2 cellular contexts compared by ENCODE assay signal in genomic region chr13:27027086-27027667, GRCh38.
TF ChIP-seq lines count a peak whose summit lies in the region.

No MANE protein-coding gene starts in this region.

TF ChIP-seq in GM23338, 12 proteins besides CTCF, POLR2A, EP300 and RAD21 (continued from another document):
- TF ChIP-seq ZNF462 (CRISPR knock-in tag; IDR thresholded peaks at IDR 0.05) = no peak
- TF ChIP-seq EZH2phosphoT487 (IDR thresholded peaks at IDR 0.05; ENCODE audit: unreplicated experiment) = no peak
- no peak for TF ChIP-seq NANOG (IDR thresholded peaks at IDR 0.05; ENCODE audit: borderline replicate concordance)
- no peak for TF ChIP-seq POLR2AphosphoS5 (IDR thresholded peaks at IDR 0.05; ENCODE audit: low read depth)
- no peak for TF ChIP-seq ZNF114 (CRISPR knock-in tag; IDR thresholded peaks at IDR 0.05)
- no peak for TF ChIP-seq STAT1 (IDR thresholded peaks at IDR 0.05; ENCODE audit: unreplicated experiment)
- no peak for TF ChIP-seq ETS1 (IDR thresholded peaks at IDR 0.05)
- TF ChIP-seq EZH2 (IDR thresholded peaks at IDR 0.05; ENCODE audit: low read depth, unreplicated experiment) = no peak
- no peak for TF ChIP-seq REST (IDR thresholded peaks at IDR 0.05; ENCODE audit: unreplicated experiment)
- TF ChIP-seq JUNB (IDR thresholded peaks at IDR 0.05; ENCODE audit: unreplicated experiment) = no peak

TF ChIP-seq in WTC11, 78 proteins besides CTCF, POLR2A, EP300 and RAD21 (continued from another document):
- TF ChIP-seq FOXP4 (CRISPR knock-in tag; IDR thresholded peaks at IDR 0.05) (no peak), ATF1 (CRISPR knock-in tag; IDR thresholded peaks at IDR 0.05) (no peak), STAT6 (CRISPR knock-in tag; conservative IDR thresholded peaks at IDR 0.05; ENCODE audit: low read depth) (no peak), RORB (CRISPR knock-in tag; IDR thresholded peaks at IDR 0.05) (no peak), ZNF232 (CRISPR knock-in tag; IDR thresholded peaks at IDR 0.05) (no peak), ZBTB21 (CRISPR knock-in tag; IDR thresholded peaks at IDR 0.05; ENCODE audit: borderline replicate concordance) (no peak), ZNF512 (CRISPR knock-in tag; IDR thresholded peaks at IDR 0.05; ENCODE audit: borderline replicate concordance) (no peak), HMGA2 (CRISPR knock-in tag; IDR thresholded peaks at IDR 0.05) (no peak), RELA (CRISPR knock-in tag; IDR thresholded peaks at IDR 0.05; ENCODE audit: borderline replicate concordance) (no peak), EMX1 (CRISPR knock-in tag; IDR thresholded peaks at IDR 0.05) (no peak), GABPB1 (CRISPR knock-in tag; IDR thresholded peaks at IDR 0.05) (no peak), GTF2I (CRISPR knock-in tag; conservative IDR thresholded peaks at IDR 0.05) (no peak), OVOL2 (CRISPR knock-in tag; IDR thresholded peaks at IDR 0.05; ENCODE audit: borderline replicate concordance) (no peak), SMAD4 (CRISPR knock-in tag; IDR thresholded peaks at IDR 0.05) (no peak)
